ENCODE assay signal across 23 cellular contexts in the genomic region with DNA sequence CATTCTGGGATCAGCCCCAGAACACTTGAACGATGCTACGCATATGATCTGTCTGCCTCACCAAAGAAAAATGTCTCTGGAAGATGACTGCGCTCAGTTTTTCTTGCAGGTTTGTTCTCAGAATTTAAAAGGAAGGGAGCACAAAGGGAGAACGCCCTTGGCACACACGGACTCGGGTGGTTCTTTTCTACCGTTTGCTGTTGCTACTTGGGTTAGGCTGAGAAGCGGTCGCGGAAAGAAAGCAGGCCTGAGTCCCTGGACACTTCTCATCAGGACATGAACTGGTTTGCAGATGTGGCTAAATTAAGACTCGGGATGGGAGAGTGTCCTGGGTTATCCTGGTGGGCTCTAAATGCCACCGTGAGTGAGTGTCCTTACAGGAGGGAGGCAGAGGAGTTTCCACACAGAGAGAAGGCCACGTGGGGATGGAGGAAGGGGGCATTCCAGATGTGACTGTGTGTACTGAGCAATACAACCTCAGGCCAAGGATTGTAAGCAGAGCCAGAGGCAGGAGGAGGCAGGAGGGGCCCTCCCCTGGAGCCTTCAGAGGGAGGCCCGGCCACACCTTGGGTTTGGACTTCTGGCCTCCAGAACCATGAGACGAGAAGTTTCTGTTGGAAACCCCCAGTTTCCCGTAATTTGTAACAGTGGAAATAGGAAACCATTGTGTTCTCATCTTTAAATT. TPM values are rescaled to one million over a fixed set of nuclear protein-coding genes. Genes with fewer than 3 reads are reported as not detected.
A peak's percentile ranks its signal among the peaks of the same experiment; 100 is the strongest.
DNase-seq lines count a peak whose midpoint lies in the region; ATAC-seq and TF ChIP-seq lines count a peak whose summit lies in the region.
"Had no signal": no experiment of that assay in that cellular context is flagged by ENCODE, and none has a peak within 500 bp of the region (broad histone marks: within the 10 kb centered on the region; RNA-seq: fewer than 3 reads in every experiment).

No MANE protein-coding gene starts in this region.

- peak in 2 of 4 donors; percentile 27 to 41 for ATAC-seq in psoas muscle
- ATAC-seq in activated CD8-positive, alpha-beta T cell treated with anti-CD3 and anti-CD28 coated beads for 36 hours, result no peak

- intact Hi-C loops in left ventricle myocardium inferior (cut with micrococcal nuclease) (no loop called here), psoas muscle (cut with DNase I) (no loop called here), thyroid gland (cut with DNase I) (no loop called here)
- intact Hi-C loops in activated CD8-positive, alpha-beta T cell treated with anti-CD3 and anti-CD28 coated beads for 36 hours (cut with micrococcal nuclease), result no loop called here
- intact Hi-C loops in activated CD4-positive, alpha-beta memory T cell treated with anti-CD3 and anti-CD28 coated beads for 36 hours (cut with micrococcal nuclease), result no loop called here

- peak; percentile 45 for DNase-seq in AG10803 (ENCODE audit: low read depth)
- DNase-seq in GM04504 (ENCODE audit: low read depth), result peak; percentile 29
- no peak for DNase-seq in left ventricle myocardium inferior
- DNase-seq in psoas muscle, result no peak
- DNase-seq in thyroid gland, result no peak
- DNase-seq in activated CD8-positive, alpha-beta T cell treated with anti-CD3 and anti-CD28 coated beads for 36 hours, result no peak
- no peak for DNase-seq in activated CD4-positive, alpha-beta memory T cell treated with anti-CD3 and anti-CD28 coated beads for 36 hours
- DNase-seq: Caco-2; CD4-positive, CD25-positive, alpha-beta regulatory T cell; DMS153; EL; H9; Kasumi-1; NCI-H1436; NCI-H2029; NCI-H2171; NCI-H446; NK-92 treated with Interleukin-12 subunit alpha and Interleukin-12 subunit beta, amount 100 ng/mL, for 24 hours; OCI-M1; RPMI8226 had no signal

- no peaks in the 10 kb centered on the region for H3K36me3 Mint-ChIP-seq in activated CD8-positive, alpha-beta T cell treated with anti-CD3 and anti-CD28 coated beads for 36 hours (ENCODE audit: low read depth)
- no peaks in the 10 kb centered on the region for H3K36me3 Mint-ChIP-seq in activated CD4-positive, alpha-beta memory T cell treated with anti-CD3 and anti-CD28 coated beads for 36 hours
- H3K36me3 Mint-ChIP-seq: CD4-positive, CD25-positive, alpha-beta regulatory T cell had no signal

- POLR2A ChIA-PET in activated CD8-positive, alpha-beta T cell treated with anti-CD3 and anti-CD28 coated beads for 36 hours (lab: Charles Lee), result no interaction called here
- POLR2A ChIA-PET in activated CD4-positive, alpha-beta memory T cell treated with anti-CD3 and anti-CD28 coated beads for 36 hours (lab: Charles Lee), result no interaction called here

- H3K27me3 ChIP-seq in left ventricle myocardium inferior (ENCODE audit: low read depth) (no peaks in the 10 kb centered on the region), psoas muscle (ENCODE audit: insufficient read depth in 3 of 3, low read length in 2 of 3) (peaks cover 0 to 6% (median 0%) of the 10 kb centered on the region in 3 donors), thyroid gland (no peaks in the 10 kb centered on the region)
- H3K27me3 ChIP-seq: SJSA1 had no signal

- no peak overlapping the region for H3K27ac Mint-ChIP-seq in activated CD8-positive, alpha-beta T cell treated with anti-CD3 and anti-CD28 coated beads for 36 hours
- H3K27ac Mint-ChIP-seq in activated CD4-positive, alpha-beta memory T cell treated with anti-CD3 and anti-CD28 coated beads for 36 hours, result no peak overlapping the region
- H3K27ac Mint-ChIP-seq: H9, IgD-negative memory B cell had no signal

- no peaks in the 10 kb centered on the region for H3K36me3 ChIP-seq in left ventricle myocardium inferior
- H3K36me3 ChIP-seq in psoas muscle (ENCODE audit: insufficient read depth in 1 of 2, low read depth in 1 of 2), result no peaks in the 10 kb centered on the region
- no peaks in the 10 kb centered on the region for H3K36me3 ChIP-seq in thyroid gland
- H3K36me3 ChIP-seq: SJSA1 had no signal

- CTCF ChIA-PET in activated CD8-positive, alpha-beta T cell treated with anti-CD3 and anti-CD28 coated beads for 36 hours (lab: Charles Lee), result no interaction called here
- CTCF ChIA-PET in activated CD4-positive, alpha-beta memory T cell treated with anti-CD3 and anti-CD28 coated beads for 36 hours (lab: Charles Lee), result no interaction called here

- H3K4me3 Mint-ChIP-seq in activated CD8-positive, alpha-beta T cell treated with anti-CD3 and anti-CD28 coated beads for 36 hours, result no peak overlapping the region
- no peak overlapping the region for H3K4me3 Mint-ChIP-seq in activated CD4-positive, alpha-beta memory T cell treated with anti-CD3 and anti-CD28 coated beads for 36 hours
- H3K4me3 Mint-ChIP-seq: CD4-positive, CD25-positive, alpha-beta regulatory T cell; H9; IgD-negative memory B cell had no signal

- no peaks in the 10 kb centered on the region for H3K9me3 ChIP-seq in left ventricle myocardium inferior (replicated peaks)
- no peaks in the 10 kb centered on the region for H3K9me3 ChIP-seq in psoas muscle
- H3K9me3 ChIP-seq in thyroid gland, result no peaks in the 10 kb centered on the region
- H3K9me3 ChIP-seq: Caco-2 had no signal

- H3K4me3 ChIP-seq in AG10803 (ENCODE audit: low read length), result no peak overlapping the region
- H3K4me3 ChIP-seq in left ventricle myocardium inferior, result no peak overlapping the region
- H3K4me3 ChIP-seq in psoas muscle, result no peak overlapping the region
- no peak overlapping the region for H3K4me3 ChIP-seq in thyroid gland (replicated peaks in 1 of 3)
- H3K4me3 ChIP-seq: SJSA1 had no signal

- no peak for TF ChIP-seq POLR2A in thyroid gland (IDR thresholded peaks at IDR 0.05)

- no peak for TF ChIP-seq CTCF in AG10803 (conservative IDR thresholded peaks at IDR 0.05; ENCODE audit: low read length)
- TF ChIP-seq CTCF in left ventricle myocardium inferior (IDR thresholded peaks at IDR 0.05; ENCODE audit: borderline replicate concordance), result no peak
- no peak for TF ChIP-seq CTCF in psoas muscle (IDR thresholded peaks at IDR 0.05)
- TF ChIP-seq CTCF in thyroid gland (IDR thresholded peaks at IDR 0.05), result no peak
- no peak for TF ChIP-seq CTCF in activated CD8-positive, alpha-beta T cell treated with anti-CD3 and anti-CD28 coated beads for 36 hours (IDR thresholded peaks at IDR 0.05)

- no peaks in the 10 kb centered on the region for H3K4me1 Mint-ChIP-seq in activated CD8-positive, alpha-beta T cell treated with anti-CD3 and anti-CD28 coated beads for 36 hours (ENCODE audit: low read depth)
- no peaks in the 10 kb centered on the region for H3K4me1 Mint-ChIP-seq in activated CD4-positive, alpha-beta memory T cell treated with anti-CD3 and anti-CD28 coated beads for 36 hours (ENCODE audit: low read depth)
- H3K4me1 Mint-ChIP-seq: CD4-positive, CD25-positive, alpha-beta regulatory T cell; IgD-negative memory B cell had no signal

- WGBS in psoas muscle, 3 donors, result 64 to 72% (median 66%) methylated on average over 16 of the region's 16 CpGs
- 79 to 92% methylated on average over 16 of the region's 16 CpGs for WGBS in thyroid gland, 2 donors

- H3K27ac ChIP-seq in left ventricle myocardium inferior (replicated peaks) (peak overlapping the region; percentile 78), psoas muscle (peak overlapping the region; percentile 36), thyroid gland (no peak overlapping the region)
- H3K27ac ChIP-seq: HL-60, SJSA1 had no signal

- no peaks in the 10 kb centered on the region for H3K27me3 Mint-ChIP-seq in activated CD8-positive, alpha-beta T cell treated with anti-CD3 and anti-CD28 coated beads for 36 hours
- no peaks in the 10 kb centered on the region for H3K27me3 Mint-ChIP-seq in activated CD4-positive, alpha-beta memory T cell treated with anti-CD3 and anti-CD28 coated beads for 36 hours
- H3K27me3 Mint-ChIP-seq: CD4-positive, CD25-positive, alpha-beta regulatory T cell; IgD-negative memory B cell had no signal

- no peaks in the 10 kb centered on the region for H3K9me3 Mint-ChIP-seq in activated CD8-positive, alpha-beta T cell treated with anti-CD3 and anti-CD28 coated beads for 36 hours
- H3K9me3 Mint-ChIP-seq in activated CD4-positive, alpha-beta memory T cell treated with anti-CD3 and anti-CD28 coated beads for 36 hours, result no peaks in the 10 kb centered on the region

- H3K4me1 ChIP-seq in left ventricle myocardium inferior (peaks cover 17% of the 10 kb centered on the region), psoas muscle (no peaks in the 10 kb centered on the region), thyroid gland (no peaks in the 10 kb centered on the region)
- H3K4me1 ChIP-seq: Caco-2, SJSA1 had no signal

RNA-seq across cellular contexts. Expression of a gene that starts 9.5 kb away (rescaled TPM):
- total RNA-seq in left ventricle myocardium inferior, result 0.22 TPM
- total RNA-seq in psoas muscle, result under 1 TPM in 2 of 4 donors, not detected in 2; 0.20 to 0.43 TPM
- polyA plus RNA-seq in psoas muscle, result under 1 TPM; 0.10 to 0.23 (median 0.14) TPM
- not detected for total RNA-seq in thyroid gland
- not detected for total RNA-seq in activated CD8-positive, alpha-beta T cell treated with anti-CD3 and anti-CD28 coated beads for 36 hours
- not detected for total RNA-seq in activated CD4-positive, alpha-beta memory T cell treated with anti-CD3 and anti-CD28 coated beads for 36 hours
- total RNA-seq: Caco-2; CD4-positive, CD25-positive, alpha-beta regulatory T cell; SJSA1 had no signal
- polyA plus RNA-seq: CD4-positive, CD25-positive, alpha-beta regulatory T cell; IgD-negative memory B cell had no signal

Comparison
In these comparisons a context has a peak if more than half of its experiments do, and no peak if none do; other contexts are left out.
1. DNase-seq: peak in AG10803 (single experiment) and GM04504 (single experiment); none in left ventricle myocardium inferior (single experiment), psoas muscle (0 of 2), thyroid gland (0 of 2), activated CD8-positive, alpha-beta T cell treated with anti-CD3 and anti-CD28 coated beads for 36 hours (single experiment) and activated CD4-positive, alpha-beta memory T cell treated with anti-CD3 and anti-CD28 coated beads for 36 hours (single experiment).
2. H3K27ac ChIP-seq: peak in left ventricle myocardium inferior (single experiment) and psoas muscle (single experiment); none in thyroid gland (0 of 3).